8 cellular contexts compared by ENCODE assay signal in genomic region chr16:30534368-30535105, GRCh38. TPM values are rescaled to one million over a fixed set of nuclear protein-coding genes. Genes with fewer than 3 reads are reported as not detected.
DNase-seq lines count a peak whose midpoint lies in the region; ATAC-seq and TF ChIP-seq lines count a peak whose summit lies in the region.

Gene ZNF747 (minus strand): TSS chr16:30534858. CDS start chr16:30534679, 179 bp downstream.

- peaks cover 4% of the 10 kb centered on the region for H3K4me1 ChIP-seq in right cardiac atrium (ENCODE audit: control insufficient read depth, insufficient read depth, low read length)
- H3K4me1 ChIP-seq in uterus: no peaks in the 10 kb centered on the region

- no peaks in the 10 kb centered on the region for H3K36me3 ChIP-seq in uterus

- intact Hi-C loops in right cardiac atrium (cut with DNase I) (loop anchor here in 3 of 4 donors (1.0 to 10.0 kb wide), 3 partner anchors 24 to 90 kb away; partner anchors contain the start of genes SEPHS2 (in 1 of the 3), ZNF764 (in 1 of the 3) and ZNF785 (in 1 of the 3)), uterus (cut with DNase I; ENCODE audit: low total_unique reads) (no loop called here)

- H3K27me3 ChIP-seq in right cardiac atrium (ENCODE audit: control insufficient read depth, insufficient read depth): no peaks in the 10 kb centered on the region
- no peaks in the 10 kb centered on the region for H3K27me3 ChIP-seq in uterus

- H3K27ac Mint-ChIP-seq in T-helper 2 cell treated with Interferon-gamma antibody and Interleukin-4, amounts not matched to agents 5 μg/mL and 100 μg/mL, for 36 hours: peak within 1 kb of the TSS; percentile 98

- TF ChIP-seq CTCF in GM10266 (IDR thresholded peaks at IDR 0.05; ENCODE audit: control insufficient read depth, insufficient read depth, low read depth, missing control alignments) (no peak), uterus (IDR thresholded peaks at IDR 0.05) (peak in 1 of 4 experiments; percentile 22)

- peaks cover 15% of the 10 kb centered on the region for H3K36me3 Mint-ChIP-seq in T-helper 2 cell treated with Interferon-gamma antibody and Interleukin-4, amounts not matched to agents 5 μg/mL and 100 μg/mL, for 36 hours (ENCODE audit: low read depth)

- no peaks in the 10 kb centered on the region for H3K9me3 ChIP-seq in right cardiac atrium (ENCODE audit: control insufficient read depth, low read length)
- no peaks in the 10 kb centered on the region for H3K9me3 ChIP-seq in uterus

- peak within 1 kb of the TSS; percentile 96 for H3K4me3 Mint-ChIP-seq in T-helper 2 cell treated with Interferon-gamma antibody and Interleukin-4, amounts not matched to agents 5 μg/mL and 100 μg/mL, for 36 hours

- no peaks in the 10 kb centered on the region for H3K9me3 Mint-ChIP-seq in T-helper 2 cell treated with Interferon-gamma antibody and Interleukin-4, amounts not matched to agents 5 μg/mL and 100 μg/mL, for 36 hours

- H3K4me3 ChIP-seq in right cardiac atrium (ENCODE audit: low read length) (peak within 1 kb of the TSS; percentile 65), uterus (peak within 1 kb of the TSS; percentile 51 to 81)

- DNase-seq in GM10266 (ENCODE audit: extremely low spot score): peak; percentile 93
- DNase-seq in NCI-H187 (lab: John Stamatoyannopoulos, UW): peak; percentile 44 to 78
- DNase-seq in T-helper 2 cell treated with Interferon-gamma antibody and Interleukin-4, amounts not matched to agents 5 μg/mL and 100 μg/mL, for 36 hours (ENCODE audit: low spot score): peak; percentile 89
- peak; percentile 93 to 98 (median 97) for DNase-seq in right cardiac atrium
- DNase-seq in putamen (ENCODE audit: low spot score): peak; percentile 94
- DNase-seq in uterus: peak; percentile 93 to 94

- peak; percentile 74 for ATAC-seq in HG02678 (IDR thresholded peaks at IDR 0.05; ENCODE audit: unreplicated experiment)
- ATAC-seq in right cardiac atrium: peak; percentile 92 to 94

- H3K4me1 Mint-ChIP-seq in T-helper 2 cell treated with Interferon-gamma antibody and Interleukin-4, amounts not matched to agents 5 μg/mL and 100 μg/mL, for 36 hours (ENCODE audit: low read depth): peaks cover 35% of the 10 kb centered on the region

- H3K27ac ChIP-seq in angular gyrus (ENCODE audit: low read depth, low read length) (peak within 1 kb of the TSS; percentile 96), right cardiac atrium (ENCODE audit: low read length) (peak within 1 kb of the TSS; percentile 97), uterus (peak within 1 kb of the TSS; percentile 91 to 96)

- WGBS in right cardiac atrium: under 1% methylated on average over 70 of the region's 70 CpGs

- no peaks in the 10 kb centered on the region for H3K27me3 Mint-ChIP-seq in T-helper 2 cell treated with Interferon-gamma antibody and Interleukin-4, amounts not matched to agents 5 μg/mL and 100 μg/mL, for 36 hours (ENCODE audit: low read depth)

- peak; percentile 56 to 59 for TF ChIP-seq POLR2A in uterus (IDR thresholded peaks at IDR 0.05)

RNA-seq across cellular contexts. Expression of gene ZNF747, which starts in this region (rescaled TPM):
- 10 to 100 TPM in 3 of 4 donors, 1 to 10 TPM in 1; 9.1 to 14.6 (median 12.6) TPM for total RNA-seq in right cardiac atrium
- polyA plus RNA-seq in right cardiac atrium: 10.3 TPM
- 10 to 100 TPM in 2 of 4 donors, 1 to 10 TPM in 2; 3.8 to 16.1 (median 10.2) TPM for total RNA-seq in uterus

Comparison
In these comparisons a context has a peak if more than half of its experiments do, and no peak if none do; other contexts are left out.
1. Peak in every context shown above with its lines: DNase-seq, ATAC-seq, H3K4me3 ChIP-seq and H3K27ac ChIP-seq.